ENCODE assay signal across 8 cellular contexts in genomic region chr1:218330043-218330623, GRCh38. TPM values are rescaled to one million over a fixed set of nuclear protein-coding genes. Genes with fewer than 3 reads are reported as not detected.
DNase-seq lines count a peak whose midpoint lies in the region; ATAC-seq, FAIRE-seq and TF ChIP-seq lines count a peak whose summit lies in the region.

No MANE protein-coding gene starts in this region.

- H3K79me2 ChIP-seq in SK-N-SH (ENCODE audit: insufficient read depth): no peaks in the 10 kb centered on the region
- no peaks in the 10 kb centered on the region for H3K79me2 ChIP-seq in smooth muscle cell (ENCODE audit: low read depth)

- peaks cover 12 to 23% of the 10 kb centered on the region in 2 experiments for H3K36me3 ChIP-seq in SK-N-SH (replicated peaks in 1 of 2; ENCODE audit: control insufficient read depth in 1 of 2, insufficient read depth in 2 of 2, low read length in 1 of 2)
- no peaks in the 10 kb centered on the region for H3K36me3 ChIP-seq in smooth muscle cell (ENCODE audit: low read depth)

- TF ChIP-seq CTCF in SK-N-SH (IDR thresholded peaks at IDR 0.05) (peak; percentile 82), foreskin fibroblast (IDR thresholded peaks at IDR 0.05; ENCODE audit: low read depth, low read length) (peak; percentile 10), smooth muscle cell (IDR thresholded peaks at IDR 0.05; ENCODE audit: borderline replicate concordance, insufficient read depth, poor library complexity, severe bottlenecking) (peak; percentile 80)

- no peak for ATAC-seq in HG02571 (IDR thresholded peaks at IDR 0.05; ENCODE audit: unreplicated experiment)

- no peak for TF ChIP-seq EP300 in SK-N-SH (IDR thresholded peaks at IDR 0.05; ENCODE audit: borderline replicate concordance in 1 of 2, low read depth in 1 of 2, low read length in 1 of 2)

- TF ChIP-seq RAD21 in SK-N-SH (IDR thresholded peaks at IDR 0.05; ENCODE audit: low read length): peak; percentile 90

- H3K4me2 ChIP-seq in SK-N-SH: no peak overlapping the region
- no peak overlapping the region for H3K4me2 ChIP-seq in smooth muscle cell

- no peak overlapping the region for H2AFZ ChIP-seq in SK-N-SH (ENCODE audit: low read depth)
- H2AFZ ChIP-seq in smooth muscle cell (ENCODE audit: low read depth): no peak overlapping the region

- CTCF ChIA-PET in SK-N-SH (lab: Yijun Ruan, JAX): interaction anchor here (0.6 to 4.2 kb wide), 37 partner anchors 9 to 1482 kb away, joined by 3 to 32 read pairs (median 4); partner anchors contain the start of gene TGFB2

- no peaks in the 10 kb centered on the region for H3K9me2 ChIP-seq in SK-N-SH

- H3K27me3 ChIP-seq in SK-N-SH (ENCODE audit: insufficient read depth): no peaks in the 10 kb centered on the region
- no peaks in the 10 kb centered on the region for H3K27me3 ChIP-seq in smooth muscle cell (ENCODE audit: low read depth)

- POLR2A ChIA-PET in SK-N-SH (lab: Yijun Ruan, JAX): no interaction called here

- H3K27ac ChIP-seq in SK-N-SH (ENCODE audit: low read depth in 2 of 2, low read length in 1 of 2) (peak overlapping the region in 1 of 2 experiments; percentile 31; a peak in 1 of 4 replicates), smooth muscle cell (ENCODE audit: low read depth) (no peak overlapping the region)

- H3K9ac ChIP-seq in SK-N-SH (0 out of 2 replicates have a peak overlapping the region, but pooled peaks have one; percentile 15), smooth muscle cell (ENCODE audit: low read depth) (no peak overlapping the region)

- peaks cover 9% of the 10 kb centered on the region for H3F3A ChIP-seq in SK-N-SH (replicated peaks; ENCODE audit: insufficient read depth)
- no peaks in the 10 kb centered on the region for H3F3A ChIP-seq in smooth muscle cell (ENCODE audit: low read depth)

- WGBS in SK-N-SH (ENCODE audit: low lambda C conversion rate): 22% methylated on average over 4 of the region's 4 CpGs
- WGBS in smooth muscle cell (ENCODE audit: low lambda C conversion rate): 36% methylated on average over 4 of the region's 4 CpGs

- no peaks in the 10 kb centered on the region for H4K20me1 ChIP-seq in SK-N-SH (ENCODE audit: insufficient read depth)
- H4K20me1 ChIP-seq in smooth muscle cell (ENCODE audit: low read depth): no peaks in the 10 kb centered on the region

- H3K9me3 ChIP-seq in SK-N-SH (no peaks in the 10 kb centered on the region), smooth muscle cell (replicated peaks; ENCODE audit: low read depth) (no peaks in the 10 kb centered on the region)

- peaks cover 0 to 6% of the 10 kb centered on the region in 2 experiments; a peak in 2 of 4 replicates for H3K4me1 ChIP-seq in SK-N-SH (ENCODE audit: control insufficient read depth in 1 of 2, insufficient read depth in 2 of 2, low read depth in 1 of 2, low read length in 1 of 2)
- H3K4me1 ChIP-seq in smooth muscle cell (ENCODE audit: low read depth): no peaks in the 10 kb centered on the region

- peak; percentile 65 for DNase-seq in CD1c-positive myeloid dendritic cell (ENCODE audit: extremely low spot score)
- no peak for DNase-seq in GM19239 (ENCODE audit: insufficient read length, low spot score)
- peak; percentile 38 for DNase-seq in LHCN-M2 (ENCODE audit: low read depth)
- peak; percentile 56 for DNase-seq in SK-N-SH
- peak; percentile 24 to 70 for DNase-seq in foreskin fibroblast
- DNase-seq in smooth muscle cell (lab: John Stamatoyannopoulos, UW; ENCODE audit: unreplicated experiment): no peak
- DNase-seq in activated CD4-positive, alpha-beta T cell treated with anti-CD3 and anti-CD28 coated beads, Interleukin-2, amount 50 U/mL, for 4 hours: no peak

- FAIRE-seq in GM19239 (lab: Jason Lieb, UNC): peak; percentile 61

- no peak overlapping the region; a peak in 1 of 4 replicates for H3K4me3 ChIP-seq in SK-N-SH (ENCODE audit: low read depth in 2 of 2, low read length in 1 of 2)
- H3K4me3 ChIP-seq in foreskin fibroblast (ENCODE audit: low read depth in 1 of 2, low read length in 2 of 2): no peak overlapping the region
- H3K4me3 ChIP-seq in smooth muscle cell: no peak overlapping the region

TF ChIP-seq in SK-N-SH, 30 proteins besides CTCF, POLR2A, EP300 and RAD21:
- TF ChIP-seq FOXJ3 (CRISPR knock-in tag; IDR thresholded peaks at IDR 0.05) (no peak), TCF12 (IDR thresholded peaks at IDR 0.05) (peak; percentile 36; the same call in 1 of the 2 replicates), MAX (IDR thresholded peaks at IDR 0.05; ENCODE audit: low read depth) (no peak), SMC3 (IDR thresholded peaks at IDR 0.05; ENCODE audit: low read depth, low read length) (peak; percentile 63), NRF1 (IDR thresholded peaks at IDR 0.05; ENCODE audit: low read depth, low read length) (no peak)

RNA-seq across cellular contexts. Expression of gene TGFB2, which starts 15.0 kb away (rescaled TPM):
- total RNA-seq in LHCN-M2 (2014; rRNA removed): 5.1 and 7.7 TPM in 2 replicates
- polyA plus RNA-seq in LHCN-M2 (2012): 36.3 TPM
- polyA plus RNA-seq in SK-N-SH (2012; rRNA removed): 2.4 and 3.8 TPM in 2 replicates
- polyA plus RNA-seq in SK-N-SH (2012; cell fraction: cytosol; rRNA removed): 4.0 and 5.1 TPM in 2 replicates
- polyA plus RNA-seq in SK-N-SH (2012; cell fraction: nucleus; rRNA removed): 2.6 and 7.2 TPM in 2 replicates
- total RNA-seq in smooth muscle cell: 63.3 and 76.5 TPM in 2 replicates
- 25.6 and 29.1 TPM in 2 replicates for polyA plus RNA-seq in smooth muscle cell

RNA-seq across cellular contexts. Expression of gene RRP15, which starts 45.0 kb away (rescaled TPM):
- total RNA-seq in LHCN-M2 (2014; rRNA removed): 8.2 and 8.9 TPM in 2 replicates
- polyA plus RNA-seq in LHCN-M2 (2012): 8.6 TPM
- 2.1 and 2.8 TPM in 2 replicates for polyA plus RNA-seq in SK-N-SH (2012; rRNA removed)
- 3.1 and 4.9 TPM in 2 replicates for polyA plus RNA-seq in SK-N-SH (2012; cell fraction: cytosol; rRNA removed)
- 1.4 and 2.9 TPM in 2 replicates for polyA plus RNA-seq in SK-N-SH (2012; cell fraction: nucleus; rRNA removed)
- 6.6 and 6.9 TPM in 2 replicates for total RNA-seq in smooth muscle cell
- polyA plus RNA-seq in smooth muscle cell: 13.2 and 20.0 TPM in 2 replicates

Comparison
In these comparisons a context has a peak if more than half of its experiments do, and no peak if none do; other contexts are left out.
1. DNase-seq: peak in CD1c-positive myeloid dendritic cell (single experiment), LHCN-M2 (single experiment), SK-N-SH (single experiment) and foreskin fibroblast (2 of 2); none in GM19239 (single experiment), smooth muscle cell (single experiment) and activated CD4-positive, alpha-beta T cell treated with anti-CD3 and anti-CD28 coated beads, Interleukin-2, amount 50 U/mL, for 4 hours (0 of 2).
2. CTCF ChIP-seq: peak in every context shown above with its lines; median percentile 82 in SK-N-SH; 80 in smooth muscle cell; 10 in foreskin fibroblast.